Comparison of ENCODE assay signal across 8 cellular contexts in genomic region chr14:89954045-89955021, GRCh38. TPM values are rescaled to one million over a fixed set of nuclear protein-coding genes. Genes with fewer than 3 reads are reported as not detected.
DNase-seq lines count a peak whose midpoint lies in the region; ATAC-seq lines count a peak whose summit lies in the region.

A gene with protein sequence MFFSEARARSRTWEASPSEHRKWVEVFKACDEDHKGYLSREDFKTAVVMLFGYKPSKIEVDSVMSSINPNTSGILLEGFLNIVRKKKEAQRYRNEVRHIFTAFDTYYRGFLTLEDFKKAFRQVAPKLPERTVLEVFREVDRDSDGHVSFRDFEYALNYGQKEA (minus strand): TSS chr14:89954730. CDS start chr14:89954660, 70 bp downstream.

- no peaks in the 10 kb centered on the region for H3K9me3 Mint-ChIP-seq in effector memory CD8-positive, alpha-beta T cell
- H3K9me3 Mint-ChIP-seq in memory B cell: no peaks in the 10 kb centered on the region

- peak within 1 kb of the TSS; percentile 96 to 97 for H3K27ac Mint-ChIP-seq in effector memory CD8-positive, alpha-beta T cell
- H3K27ac Mint-ChIP-seq in memory B cell: peak within 1 kb of the TSS; percentile 99

- peak; percentile 99 for DNase-seq in COR-L47 (lab: John Stamatoyannopoulos, UW)
- peak; percentile 99 for DNase-seq in HT1080 (ENCODE audit: low read depth)
- DNase-seq in NOMO-1 (lab: John Stamatoyannopoulos, UW; ENCODE audit: unreplicated experiment in 2 of 2): peak; percentile 99
- DNase-seq in activated CD8-positive, alpha-beta memory T cell treated with anti-CD3 and anti-CD28 coated beads for 48 hours (ENCODE audit: low read depth in 2 of 3, low spot score in 2 of 3): peak; percentile 65 to 88 (median 76)
- DNase-seq in effector memory CD8-positive, alpha-beta T cell: peak; percentile 93 to 95 (median 94)
- DNase-seq in memory B cell (ENCODE audit: low spot score in 2 of 2): peak; percentile 81 to 95
- DNase-seq in stimulated activated CD8-positive, alpha-beta memory T cell treated with anti-CD3 and anti-CD28 coated beads, Interleukin-12 subunit alpha, Interleukin-12 subunit beta, amount 100 ng/mL, for 24 hours (ENCODE audit: extremely low read depth): peak; percentile 93

- H3K4me3 Mint-ChIP-seq in effector memory CD8-positive, alpha-beta T cell: peak within 1 kb of the TSS; percentile 87 to 88
- peak within 1 kb of the TSS; percentile 98 for H3K4me3 Mint-ChIP-seq in memory B cell

- peak; percentile 83 for ATAC-seq in GM21360 (IDR thresholded peaks at IDR 0.05; ENCODE audit: unreplicated experiment)
- peak; percentile 72 for ATAC-seq in effector memory CD8-positive, alpha-beta T cell (replicated peaks)
- peak; percentile 73 for ATAC-seq in memory B cell (ENCODE audit: low read depth)

- peaks cover 25 to 34% of the 10 kb centered on the region in 2 donors for H3K4me1 Mint-ChIP-seq in effector memory CD8-positive, alpha-beta T cell (ENCODE audit: low read depth in 2 of 2)
- peaks cover 18% of the 10 kb centered on the region for H3K4me1 Mint-ChIP-seq in memory B cell

- no peaks in the 10 kb centered on the region for H3K27me3 Mint-ChIP-seq in effector memory CD8-positive, alpha-beta T cell
- H3K27me3 Mint-ChIP-seq in memory B cell: no peaks in the 10 kb centered on the region

- H3K36me3 Mint-ChIP-seq in effector memory CD8-positive, alpha-beta T cell (ENCODE audit: insufficient read depth): peaks cover 37% of the 10 kb centered on the region
- peaks cover 23% of the 10 kb centered on the region for H3K36me3 Mint-ChIP-seq in memory B cell

RNA-seq across cellular contexts. Expression of the gene that starts here (rescaled TPM):
- total RNA-seq in HT1080 (2014; rRNA removed; shearing (Covaris generic)): 3.9 and 12.2 TPM in 2 replicates
- 10.8 and 11.3 TPM in 2 replicates for polyA plus RNA-seq in HT1080 (2015; cell fraction: cytosol; rRNA removed)
- 3.0 and 4.6 TPM in 2 replicates for polyA plus RNA-seq in HT1080 (2015; cell fraction: nucleus; rRNA removed)

Comparison
In these comparisons a context has a peak if more than half of its experiments do, and no peak if none do; other contexts are left out.
1. Peak in every context shown above with its lines: DNase-seq and ATAC-seq.